19 cellular contexts compared by ENCODE assay signal in genomic region chr1:87154351-87154750, GRCh38.
DNase-seq lines count a peak whose midpoint lies in the region; TF ChIP-seq lines count a peak whose summit lies in the region.
"Had no signal": no experiment of that assay in that cellular context is flagged by ENCODE, and none has a peak within 500 bp of the region (broad histone marks: within the 10 kb centered on the region; RNA-seq: fewer than 3 reads in every experiment).

No MANE protein-coding gene starts in this region.

- peaks cover 6% of the 10 kb centered on the region for H3K27me3 Mint-ChIP-seq in brain
- peaks cover 0 to 3% (median 1%) of the 10 kb centered on the region in 3 donors for H3K27me3 Mint-ChIP-seq in CD14-positive monocyte (ENCODE audit: low read depth in 3 of 3)

- no peaks in the 10 kb centered on the region for H3K9me3 Mint-ChIP-seq in brain
- H3K9me3 Mint-ChIP-seq in CD14-positive monocyte: no peaks in the 10 kb centered on the region
- H3K9me3 Mint-ChIP-seq: CD4-positive, alpha-beta memory T cell had no signal

- intact Hi-C loops in CD14-positive monocyte (cut with micrococcal nuclease): no loop called here

- H3K27ac Mint-ChIP-seq in brain (peak overlapping the region; percentile 64 to 82 (median 80)), CD14-positive monocyte (peak overlapping the region in 1 of 7 donors; percentile 76)
- H3K27ac Mint-ChIP-seq: CD4-positive, alpha-beta memory T cell had no signal

- DNase-seq in NCI-H2029 (lab: John Stamatoyannopoulos, UW) (peak; percentile 14), NCI-H2029 treated with DMSO at 0.1 percent for 48 hours (lab: John Stamatoyannopoulos, UW) (no peak), NCI-H526 (lab: John Stamatoyannopoulos, UW) (peak; percentile 80 to 85), pons (ENCODE audit: low spot score) (peak; percentile 50), NCI-H2196 (lab: John Stamatoyannopoulos, UW; ENCODE audit: unreplicated experiment) (no peak), CD14-positive monocyte (ENCODE audit: low spot score) (no peak)
- no peak for DNase-seq in stimulated activated CD8-positive, alpha-beta memory T cell treated with anti-CD3 and anti-CD28 coated beads, Interleukin-4, amount 100 ng/mL, for 48 hours
- DNase-seq: ACHN; activated CD4-positive, alpha-beta T cell treated with anti-CD3 and anti-CD28 coated beads, Interleukin-2, amount 50 U/mL, for 48 hours; activated naive CD4-positive, alpha-beta T cell treated with Interleukin-2 at 50 U/mL for 16 hours; activated T-cell treated with anti-CD3 and anti-CD28 coated beads for 4 hours; CD4-positive, alpha-beta memory T cell; DND-41; effector CD8-positive, alpha-beta T cell; heart left ventricle; left ventricle myocardium superior; mucosa of descending colon; NCI-H345 had no signal

- H3K36me3 Mint-ChIP-seq in brain (no peaks in the 10 kb centered on the region), CD14-positive monocyte (no peaks in the 10 kb centered on the region)
- H3K36me3 Mint-ChIP-seq: CD4-positive, alpha-beta memory T cell had no signal

- H3K4me3 Mint-ChIP-seq in brain (peak overlapping the region in 3 of 5 experiments; percentile 6 to 63 (median 44)), CD14-positive monocyte (no peak overlapping the region)
- H3K4me3 Mint-ChIP-seq: CD4-positive, alpha-beta memory T cell had no signal

- H3K4me1 Mint-ChIP-seq in brain (peaks cover 74% of the 10 kb centered on the region), CD14-positive monocyte (peaks cover 47% of the 10 kb centered on the region)

- TF ChIP-seq CTCF in brain (conservative IDR thresholded peaks at IDR 0.05) (no peak), CD14-positive monocyte (IDR thresholded peaks at IDR 0.05) (no peak)

Comparison
In these comparisons a context has a peak if more than half of its experiments do, and no peak if none do; other contexts are left out.
1. DNase-seq: peak in NCI-H2029 (single experiment), NCI-H526 (2 of 2) and pons (single experiment); none in NCI-H2029 treated with DMSO at 0.1 percent for 48 hours (single experiment), NCI-H2196 (single experiment), CD14-positive monocyte (single experiment) and stimulated activated CD8-positive, alpha-beta memory T cell treated with anti-CD3 and anti-CD28 coated beads, Interleukin-4, amount 100 ng/mL, for 48 hours (single experiment).
2. H3K4me3 Mint-ChIP-seq: peak in brain (3 of 5); none in CD14-positive monocyte (0 of 2).